8 cellular contexts compared by ENCODE assay signal in the genomic region with DNA sequence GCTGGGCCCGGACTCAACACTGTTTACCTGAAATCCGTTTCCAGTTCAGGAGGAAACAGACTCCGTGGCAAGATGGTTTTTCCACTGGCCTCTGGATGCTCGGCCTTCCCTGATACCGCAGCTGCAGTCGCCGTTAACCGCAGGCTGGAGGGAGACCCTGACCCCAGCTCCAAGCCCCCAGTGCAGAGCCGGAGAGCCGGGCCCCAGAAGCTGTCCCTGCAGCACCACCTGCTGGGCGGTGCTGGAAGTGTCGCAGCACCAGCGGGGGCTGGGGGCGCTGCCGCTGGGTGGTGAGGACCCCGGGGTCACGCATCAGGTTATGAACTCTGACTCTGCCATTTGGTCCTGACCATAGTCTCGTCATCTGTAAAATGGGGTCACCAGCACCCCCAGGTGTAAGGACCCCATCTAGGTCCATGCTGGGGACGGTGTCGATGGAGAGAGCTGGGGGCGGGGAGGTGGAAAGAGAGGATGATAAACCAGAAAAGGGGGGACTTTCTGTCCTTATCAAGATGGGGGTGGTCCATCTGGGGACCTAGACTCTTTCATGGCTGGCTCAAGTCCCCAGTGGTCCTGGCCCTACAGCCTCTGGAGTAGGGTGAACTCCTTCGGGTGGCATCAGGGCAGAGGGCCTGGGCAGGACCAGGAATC. TPM values are rescaled to one million over a fixed set of nuclear protein-coding genes. Genes with fewer than 3 reads are reported as not detected.
DNase-seq lines count a peak whose midpoint lies in the region; ATAC-seq and TF ChIP-seq lines count a peak whose summit lies in the region.

No MANE protein-coding gene starts in this region.

- no peak for TF ChIP-seq POLR2A in IMR-90 (IDR thresholded peaks at IDR 0.05; ENCODE audit: low read depth, low read length)

- H3K4me1 ChIP-seq in CD4-positive, alpha-beta memory T cell (ENCODE audit: insufficient read depth, low read length): no peaks in the 10 kb centered on the region
- H3K4me1 ChIP-seq in IMR-90 (ENCODE audit: control insufficient read depth, insufficient read depth, low read length): no peaks in the 10 kb centered on the region

- no peaks in the 10 kb centered on the region for H3K27me3 ChIP-seq in CD4-positive, alpha-beta memory T cell (ENCODE audit: insufficient read depth, low read length)
- peaks cover 15% of the 10 kb centered on the region for H3K27me3 ChIP-seq in IMR-90 (ENCODE audit: control insufficient read depth, insufficient read depth, low read length)

- H3K4ac ChIP-seq in IMR-90 (ENCODE audit: low read depth, low read length): no peak overlapping the region

- H3K79me1 ChIP-seq in IMR-90 (ENCODE audit: low read depth in 1 of 2, low read length in 2 of 2): no peaks in the 10 kb centered on the region

- no peaks in the 10 kb centered on the region for H3K4me1 Mint-ChIP-seq in CD4-positive, alpha-beta memory T cell
- no peaks in the 10 kb centered on the region for H3K4me1 Mint-ChIP-seq in activated T-cell treated with anti-CD3 and anti-CD28 coated beads, Interleukin-2, amount 50 U/mL, for 24 hours (ENCODE audit: low read depth)

- no peak overlapping the region for H2AK9ac ChIP-seq in IMR-90 (replicated peaks; ENCODE audit: low read depth, low read length, poor library complexity)

- no peaks in the 10 kb centered on the region; the same call in 1 of the 2 replicates for H4K20me1 ChIP-seq in IMR-90 (ENCODE audit: insufficient read depth, low read length)

- H3K27ac Mint-ChIP-seq in CD4-positive, alpha-beta memory T cell: no peak overlapping the region
- no peak overlapping the region for H3K27ac Mint-ChIP-seq in activated T-cell treated with anti-CD3 and anti-CD28 coated beads, Interleukin-2, amount 50 U/mL, for 24 hours

- H2BK20ac ChIP-seq in IMR-90 (ENCODE audit: low read depth, low read length): no peak overlapping the region

- H3K4me3 ChIP-seq in CD4-positive, alpha-beta memory T cell (ENCODE audit: low read length in 2 of 2): no peak overlapping the region
- H3K4me3 ChIP-seq in IMR-90 (ENCODE audit: insufficient read depth, low read depth, low read length): no peak overlapping the region

- no peak overlapping the region for H4K91ac ChIP-seq in IMR-90 (ENCODE audit: insufficient read depth, low read depth, low read length)

- no peak overlapping the region for H4K5ac ChIP-seq in IMR-90 (ENCODE audit: low read depth, low read length)

- BruUV-seq in IMR-90 (replicated peaks; lab: Mats Ljungman, UMichigan): no TSS peak

- peak; percentile 72 for TF ChIP-seq CTCF in IMR-90 (conservative IDR thresholded peaks at IDR 0.05; ENCODE audit: low read depth, low read length)

- peak; percentile 77 for TF ChIP-seq RAD21 in IMR-90 (IDR thresholded peaks at IDR 0.05; ENCODE audit: low read length)

- H2BK120ac ChIP-seq in IMR-90 (ENCODE audit: low read depth, low read length): no peak overlapping the region

- no peak overlapping the region for H2AK5ac ChIP-seq in IMR-90 (ENCODE audit: low read depth, low read length)

- intact Hi-C loops in CD4-positive, alpha-beta memory T cell (cut with micrococcal nuclease): no loop called here
- intact Hi-C loops in IMR-90 (cut with micrococcal nuclease): loop anchor here (1.0 to 5.0 kb wide), 3 partner anchors 73 to 325 kb away; no protein-coding TSS in a partner anchor
- intact Hi-C loops in head of caudate nucleus (cut with DNase I): loop anchor here (5.0 kb wide), 1 partner anchor 75 kb away; no protein-coding TSS in a partner anchor

- no peaks in the 10 kb centered on the region for H3K9me1 ChIP-seq in IMR-90 (ENCODE audit: insufficient read depth, low read length)

- no peak overlapping the region for H3K23ac ChIP-seq in IMR-90 (ENCODE audit: low read depth, low read length)

- peaks cover 0 to 4% of the 10 kb centered on the region in 2 donors for H3K36me3 Mint-ChIP-seq in CD4-positive, alpha-beta memory T cell
- H3K36me3 Mint-ChIP-seq in activated T-cell treated with anti-CD3 and anti-CD28 coated beads, Interleukin-2, amount 50 U/mL, for 24 hours (ENCODE audit: low read depth): no peaks in the 10 kb centered on the region

- no peak overlapping the region for H2AFZ ChIP-seq in IMR-90 (replicated peaks; ENCODE audit: low read length, poor library complexity)

- H3K14ac ChIP-seq in IMR-90 (replicated peaks; ENCODE audit: low read depth, low read length): no peak overlapping the region

- H3K27me3 Mint-ChIP-seq in CD4-positive, alpha-beta memory T cell: peaks cover 12 to 16% of the 10 kb centered on the region in 2 donors
- peaks cover 31% of the 10 kb centered on the region for H3K27me3 Mint-ChIP-seq in activated T-cell treated with anti-CD3 and anti-CD28 coated beads, Interleukin-2, amount 50 U/mL, for 24 hours

- H3K9ac ChIP-seq in IMR-90 (ENCODE audit: low read depth, low read length): no peak overlapping the region

- no peak overlapping the region for H3K4me2 ChIP-seq in IMR-90 (ENCODE audit: low read depth, low read length)

- H3K4me3 Mint-ChIP-seq in CD4-positive, alpha-beta memory T cell: no peak overlapping the region
- no peak overlapping the region for H3K4me3 Mint-ChIP-seq in activated T-cell treated with anti-CD3 and anti-CD28 coated beads, Interleukin-2, amount 50 U/mL, for 24 hours

- WGBS in IMR-90 (ENCODE audit: extremely low coverage in 2 of 2, insufficient read length in 1 of 2), 2 experiments: 17% methylated on average over 10 of the region's 22 CpGs; no CpG with 5 or more reads in 1 of the 2 experiments

- no peaks in the 10 kb centered on the region for H3K36me3 ChIP-seq in CD4-positive, alpha-beta memory T cell (ENCODE audit: insufficient read depth, low read length)
- H3K36me3 ChIP-seq in IMR-90 (ENCODE audit: control insufficient read depth, insufficient read depth, low read length): no peaks in the 10 kb centered on the region

- peak; percentile 88 for ATAC-seq in IMR-90 (ENCODE audit: low read depth)
- no peak for ATAC-seq in GM21528 (IDR thresholded peaks at IDR 0.05; ENCODE audit: low FRiP score, unreplicated experiment)

- DNase-seq in CD4-positive, alpha-beta memory T cell: peak in 4 of 5 donors; percentile 21 to 41 (median 28)
- DNase-seq in IMR-90 (no peak), head of caudate nucleus (peak in 24 of 42 donors; percentile 19 to 72 (median 48)), NCI-H524 treated with DMSO at 0.1 percent for 48 hours (lab: John Stamatoyannopoulos, UW) (no peak), NCI-H510A treated with DMSO at 0.1 percent for 48 hours (lab: John Stamatoyannopoulos, UW) (no peak)
- DNase-seq in activated T-cell treated with anti-CD3 and anti-CD28 coated beads, Interleukin-2, amount 50 U/mL, for 24 hours: peak; percentile 62
- DNase-seq in stimulated activated CD4-positive, alpha-beta T cell treated with anti-CD3 and anti-CD28 coated beads, Interleukin-2, amount 100 ng/mL, for 24 hours: peak; percentile 53 to 56

- in situ Hi-C loops in IMR-90 (cut with MboI; ENCODE audit: low sequenced_read_pairs): no loop called here

- peaks cover 0 to 6% of the 10 kb centered on the region in 2 donors for H3K9me3 ChIP-seq in CD4-positive, alpha-beta memory T cell (ENCODE audit: control insufficient read depth in 1 of 2, low read length in 2 of 2)
- H3K9me3 ChIP-seq in IMR-90 (ENCODE audit: control insufficient read depth, insufficient read depth, low read length): peaks cover 10% of the 10 kb centered on the region

- no peak overlapping the region for H4K8ac ChIP-seq in IMR-90 (ENCODE audit: low read depth in 2 of 2, low read length in 2 of 2)

- no peak overlapping the region for H3K56ac ChIP-seq in IMR-90 (ENCODE audit: extremely low read depth, insufficient read depth, low read length)

- CTCF ChIA-PET in CD4-positive, alpha-beta memory T cell (lab: Charles Lee; ENCODE audit: partially characterized antibody): interaction anchor here (1.5 to 3.8 kb wide), 3 partner anchors 71 to 201 kb away, joined by 4 to 44 read pairs (median 6); no protein-coding TSS in a partner anchor
- CTCF ChIA-PET in IMR-90 (lab: Yijun Ruan, JAX): interaction anchor here (1.2 to 3.4 kb wide), 4 partner anchors 69 to 109 kb away, joined by 3 to 30 read pairs (median 4); partner anchors contain the start of gene ARFGAP1

- H2BK5ac ChIP-seq in IMR-90 (ENCODE audit: low read depth, low read length, poor library complexity, severe bottlenecking): no peak overlapping the region

- H3K18ac ChIP-seq in IMR-90 (ENCODE audit: low read depth, low read length): no peak overlapping the region

- H2BK15ac ChIP-seq in IMR-90 (ENCODE audit: low read depth, low read length): no peak overlapping the region

- no peak overlapping the region for H3K27ac ChIP-seq in CD4-positive, alpha-beta memory T cell (ENCODE audit: low read depth, low read length)
- H3K27ac ChIP-seq in IMR-90 (ENCODE audit: insufficient read depth, low read length): no peak overlapping the region

- dilution Hi-C loops in IMR-90 (cut with HindIII; ENCODE audit: low sequenced_read_pairs, unreplicated experiment): no loop called here

- peaks cover 0 to 18% (median 10%) of the 10 kb centered on the region in 8 donors for H3K9me3 Mint-ChIP-seq in CD4-positive, alpha-beta memory T cell
- H3K9me3 Mint-ChIP-seq in activated T-cell treated with anti-CD3 and anti-CD28 coated beads, Interleukin-2, amount 50 U/mL, for 24 hours: peaks cover 14% of the 10 kb centered on the region

- POLR2A ChIA-PET in CD4-positive, alpha-beta memory T cell (lab: Charles Lee; ENCODE audit: partially characterized antibody): no interaction called here
- POLR2A ChIA-PET in IMR-90 (lab: Charles Lee; ENCODE audit: unreplicated experiment): no interaction called here

TF ChIP-seq in IMR-90, 13 proteins besides CTCF, POLR2A, EP300 and RAD21 (continues in another document):
- TF ChIP-seq MAZ (IDR thresholded peaks at IDR 0.05; ENCODE audit: borderline replicate concordance, low read depth, low read length): peak; percentile 50; the same call in 1 of the 2 replicates
- no peak for TF ChIP-seq MAFK (IDR thresholded peaks at IDR 0.05; ENCODE audit: low read depth, low read length)
- no peak for TF ChIP-seq CHD1 (IDR thresholded peaks at IDR 0.05; ENCODE audit: low read depth, low read length)
- no peak for TF ChIP-seq MXI1 (IDR thresholded peaks at IDR 0.05; ENCODE audit: borderline replicate concordance, low read depth, low read length)
- TF ChIP-seq, protein P1, sequence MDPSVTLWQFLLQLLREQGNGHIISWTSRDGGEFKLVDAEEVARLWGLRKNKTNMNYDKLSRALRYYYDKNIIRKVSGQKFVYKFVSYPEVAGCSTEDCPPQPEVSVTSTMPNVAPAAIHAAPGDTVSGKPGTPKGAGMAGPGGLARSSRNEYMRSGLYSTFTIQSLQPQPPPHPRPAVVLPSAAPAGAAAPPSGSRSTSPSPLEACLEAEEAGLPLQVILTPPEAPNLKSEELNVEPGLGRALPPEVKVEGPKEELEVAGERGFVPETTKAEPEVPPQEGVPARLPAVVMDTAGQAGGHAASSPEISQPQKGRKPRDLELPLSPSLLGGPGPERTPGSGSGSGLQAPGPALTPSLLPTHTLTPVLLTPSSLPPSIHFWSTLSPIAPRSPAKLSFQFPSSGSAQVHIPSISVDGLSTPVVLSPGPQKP (IDR thresholded peaks at IDR 0.05; ENCODE audit: borderline replicate concordance, low read depth, low read length): no peak

RNA-seq across cellular contexts. Expression of gene CHRNA4, which starts 20.8 kb away (rescaled TPM):
- total RNA-seq in CD4-positive, alpha-beta memory T cell: not detected
- not detected for polyA plus RNA-seq in CD4-positive, alpha-beta memory T cell
- total RNA-seq in IMR-90 (2012; rRNA removed): not detected in 2 replicates
- polyA plus RNA-seq in IMR-90 (2012; rRNA removed): not detected in 2 replicates
- not detected in 2 replicates for polyA plus RNA-seq in IMR-90 (2012; cell fraction: cytosol; rRNA removed)
- polyA plus RNA-seq in IMR-90 (2012; cell fraction: nucleus; rRNA removed; ENCODE audit: low replicate concordance): not detected in 2 replicates

Comparison
In these comparisons a context has a peak if more than half of its experiments do, and no peak if none do; other contexts are left out.
1. DNase-seq: peak in CD4-positive, alpha-beta memory T cell (4 of 5), activated T-cell treated with anti-CD3 and anti-CD28 coated beads, Interleukin-2, amount 50 U/mL, for 24 hours (single experiment), head of caudate nucleus (24 of 42) and stimulated activated CD4-positive, alpha-beta T cell treated with anti-CD3 and anti-CD28 coated beads, Interleukin-2, amount 100 ng/mL, for 24 hours (2 of 2); none in IMR-90 (single experiment), NCI-H524 treated with DMSO at 0.1 percent for 48 hours (single experiment) and NCI-H510A treated with DMSO at 0.1 percent for 48 hours (single experiment).